ENCODE assay signal across 19 cellular contexts in genomic region chr6:77133031-77133430, GRCh38.
DNase-seq lines count a peak whose midpoint lies in the region; ATAC-seq, FAIRE-seq and TF ChIP-seq lines count a peak whose summit lies in the region.
"Had no signal": no experiment of that assay in that cellular context is flagged by ENCODE, and none has a peak within 500 bp of the region (broad histone marks: within the 10 kb centered on the region; RNA-seq: fewer than 3 reads in every experiment).

No MANE protein-coding gene starts in this region.

- H3K4me2 ChIP-seq in GM12878 (ENCODE audit: control insufficient read depth, insufficient read depth) (no peak overlapping the region), keratinocyte (ENCODE audit: control insufficient read depth, extremely low read depth, insufficient read depth, low read depth, low read length) (no peak overlapping the region), neuronal stem cell (ENCODE audit: insufficient read depth, low read length, poor library complexity, severe bottlenecking) (no peak overlapping the region)
- H3K4me2 ChIP-seq: A549 had no signal

- peaks cover 2% of the 10 kb centered on the region for H3K4me1 Mint-ChIP-seq in endothelial cell (ENCODE audit: unreplicated experiment)
- H3K4me1 Mint-ChIP-seq: CD14-positive monocyte had no signal

- no peak overlapping the region for H3K4ac ChIP-seq in neuronal stem cell (ENCODE audit: low read length)

- H3K14ac ChIP-seq in neuronal stem cell (ENCODE audit: low read length), result no peak overlapping the region

- no peak overlapping the region for H2BK120ac ChIP-seq in neuronal stem cell (ENCODE audit: low read depth, low read length)

- CTCF ChIA-PET in GM12878 (lab: Yijun Ruan, JAX), result no interaction called here

- TF ChIP-seq POLR2A in GM12878 (IDR thresholded peaks at IDR 0.05; ENCODE audit: low read depth, low read length), result no peak

- no peak overlapping the region for H3K27ac ChIP-seq in GM12878 (ENCODE audit: control insufficient read depth, insufficient read depth)
- no peak overlapping the region for H3K27ac ChIP-seq in keratinocyte (ENCODE audit: control insufficient read depth, insufficient read depth, low read length)
- no peak overlapping the region for H3K27ac ChIP-seq in neuronal stem cell (replicated peaks; ENCODE audit: low read length)
- H3K27ac ChIP-seq: A549, HL-60 had no signal

- H3K27ac Mint-ChIP-seq in endothelial cell (ENCODE audit: unreplicated experiment), result no peak overlapping the region
- H3K27ac Mint-ChIP-seq: CD14-positive monocyte; CD8-positive, alpha-beta T cell; HFFc6 had no signal

- BruUV-seq in GM12878 (replicated peaks; lab: Mats Ljungman, UMichigan), result no TSS peak

- SMC1A ChIA-PET in GM12878 (lab: Charles Lee; ENCODE audit: uncharacterized antibody, unreplicated experiment), result interaction anchor here (0.7 kb wide), 1 partner anchor 38 kb away, joined by 3 read pairs; no protein-coding TSS in a partner anchor

- POLR2A ChIA-PET in GM12878 (lab: Charles Lee), result no interaction called here

- no peak for FAIRE-seq in GM12878 (lab: Jason Lieb, UNC)
- FAIRE-seq in keratinocyte (lab: Jason Lieb, UNC), result no peak
- FAIRE-seq in HTR-8/SVneo (lab: Jason Lieb, UNC), result no peak
- FAIRE-seq: A549, D721Med, K562 had no signal

- H3K4me3 ChIP-seq in GM12878, result no peak overlapping the region
- H3K4me3 ChIP-seq in keratinocyte (ENCODE audit: control insufficient read depth in 2 of 3, extremely low read depth in 1 of 3, insufficient read depth in 2 of 3, low read depth in 1 of 3, low read length in 3 of 3), result no peak overlapping the region
- H3K4me3 ChIP-seq in neuronal stem cell (ENCODE audit: low read length in 2 of 2), result no peak overlapping the region
- H3K4me3 ChIP-seq: A549, K562 had no signal

- intact Hi-C loops in GM12878 (cut with micrococcal nuclease; ENCODE audit: unreplicated experiment), result no loop called here

- no peak for TF ChIP-seq EP300 in GM12878 (IDR thresholded peaks at IDR 0.05; ENCODE audit: borderline replicate concordance in 1 of 2, control insufficient read depth in 1 of 2, low read depth in 2 of 2, low read length in 2 of 2)

- H4K20me1 ChIP-seq in GM12878 (ENCODE audit: control insufficient read depth, insufficient read depth) (no peaks in the 10 kb centered on the region), keratinocyte (ENCODE audit: control insufficient read depth, extremely low read depth, insufficient read depth, low read length) (no peaks in the 10 kb centered on the region)

- H2AFZ ChIP-seq in GM12878 (ENCODE audit: control insufficient read depth, low read depth, low read length) (no peak overlapping the region), keratinocyte (ENCODE audit: control insufficient read depth, low read length) (peak overlapping the region; percentile 54), neuronal stem cell (ENCODE audit: low read length) (peak overlapping the region; percentile 36)

- H2AK5ac ChIP-seq in neuronal stem cell (ENCODE audit: low read depth, low read length), result no peak overlapping the region

- no peak overlapping the region for H2BK12ac ChIP-seq in neuronal stem cell (ENCODE audit: low read length)

- H3K9ac ChIP-seq in GM12878 (ENCODE audit: control insufficient read depth, insufficient read depth, low read length) (no peak overlapping the region), keratinocyte (ENCODE audit: control insufficient read depth, extremely low read depth, insufficient read depth, low read length) (no peak overlapping the region), neuronal stem cell (ENCODE audit: low read depth, low read length, poor library complexity) (no peak overlapping the region)

- no peaks in the 10 kb centered on the region for H3K9me1 ChIP-seq in keratinocyte (ENCODE audit: control insufficient read depth, extremely low read depth, insufficient read depth, low read length)

- no peak overlapping the region for H3K4me3 Mint-ChIP-seq in endothelial cell (ENCODE audit: unreplicated experiment)
- H3K4me3 Mint-ChIP-seq: CD14-positive monocyte; CD8-positive, alpha-beta T cell; HFFc6 had no signal

- H3K36me3 Mint-ChIP-seq in endothelial cell (ENCODE audit: low read depth, unreplicated experiment), result no peaks in the 10 kb centered on the region
- H3K36me3 Mint-ChIP-seq: CD14-positive monocyte; CD8-positive, alpha-beta T cell had no signal

- H3K27me3 Mint-ChIP-seq in endothelial cell (ENCODE audit: unreplicated experiment), result no peaks in the 10 kb centered on the region

- H4K8ac ChIP-seq in neuronal stem cell (ENCODE audit: low read depth, low read length), result no peak overlapping the region

- H3K4me1 ChIP-seq in GM12878 (ENCODE audit: control insufficient read depth, insufficient read depth, low read length) (no peaks in the 10 kb centered on the region), keratinocyte (ENCODE audit: control insufficient read depth, extremely low read depth, insufficient read depth, low read length) (peaks cover 21% of the 10 kb centered on the region), neuronal stem cell (ENCODE audit: control insufficient read depth in 2 of 2, insufficient read depth in 1 of 2, low read depth in 1 of 2, low read length in 2 of 2) (no peaks in the 10 kb centered on the region)
- H3K4me1 ChIP-seq: A549 had no signal

- H3K79me1 ChIP-seq in neuronal stem cell (ENCODE audit: low read depth, low read length), result no peaks in the 10 kb centered on the region

- RAD21 ChIA-PET in GM12878 (lab: Charles Lee; ENCODE audit: unreplicated experiment), result no interaction called here

- DNase-seq in M059J (ENCODE audit: low read depth) (peak; percentile 6), GM12878 (ENCODE audit: low read depth, low spot score) (no peak), keratinocyte (ENCODE audit: low read depth, low spot score) (no peak), neuronal stem cell (ENCODE audit: low spot score) (no peak), HTR-8/SVneo (ENCODE audit: insufficient read length, low spot score) (no peak), endothelial cell (ENCODE audit: low spot score) (no peak)
- DNase-seq: CD8-positive, alpha-beta T cell; COR-L47; DMS53; GF-D8; GOT3; HCEC 1CT; HFFc6 had no signal

- no peaks in the 10 kb centered on the region for H3K79me2 ChIP-seq in GM12878 (ENCODE audit: control insufficient read depth, insufficient read depth, low read length)
- no peaks in the 10 kb centered on the region for H3K79me2 ChIP-seq in keratinocyte (ENCODE audit: control insufficient read depth, insufficient read depth, low read length)

- H3K27me3 ChIP-seq in GM12878 (replicated peaks in 1 of 2; ENCODE audit: control insufficient read depth in 2 of 2, insufficient read depth in 2 of 2, low read length in 1 of 2) (no peaks in the 10 kb centered on the region), keratinocyte (ENCODE audit: control insufficient read depth, extremely low read depth, insufficient read depth, low read length) (no peaks in the 10 kb centered on the region), neuronal stem cell (ENCODE audit: control insufficient read depth in 3 of 3, insufficient read depth in 3 of 3, low read depth in 1 of 3, low read length in 3 of 3) (no peaks in the 10 kb centered on the region)

- H3K36me3 ChIP-seq in GM12878 (ENCODE audit: control insufficient read depth in 2 of 2, insufficient read depth in 2 of 2, low read length in 1 of 2) (no peaks in the 10 kb centered on the region), keratinocyte (ENCODE audit: control insufficient read depth in 2 of 2, extremely low read depth in 1 of 2, insufficient read depth in 2 of 2, low read length in 2 of 2) (no peaks in the 10 kb centered on the region), neuronal stem cell (replicated peaks in 1 of 2; ENCODE audit: control insufficient read depth in 2 of 2, insufficient read depth in 2 of 2, low read length in 2 of 2) (no peaks in the 10 kb centered on the region)

- no peak overlapping the region for H4K91ac ChIP-seq in neuronal stem cell (ENCODE audit: low read depth, low read length, poor library complexity)

- H3K9me3 ChIP-seq in GM12878 (replicated peaks; ENCODE audit: control insufficient read depth, insufficient read depth, low read length) (no peaks in the 10 kb centered on the region), keratinocyte (ENCODE audit: control insufficient read depth, low read depth, low read length) (no peaks in the 10 kb centered on the region), neuronal stem cell (replicated peaks in 1 of 2; ENCODE audit: control insufficient read depth in 2 of 2, insufficient read depth in 1 of 2, low read depth in 1 of 2, low read length in 2 of 2) (no peaks in the 10 kb centered on the region)
- H3K9me3 ChIP-seq: A549 had no signal

- no peak overlapping the region for H3K23ac ChIP-seq in neuronal stem cell (ENCODE audit: low read depth, low read length, poor library complexity)

- ATAC-seq in GM12878, result 0 out of 3 replicates have a peak, but pooled peaks have one; percentile 34
- ATAC-seq in GM19397 (IDR thresholded peaks at IDR 0.05; ENCODE audit: unreplicated experiment), result no peak
- ATAC-seq: A549; CD8-positive, alpha-beta T cell; K562 had no signal

- WGBS in GM12878 (ENCODE audit: insufficient coverage, insufficient replicate concordance, low lambda C conversion rate, missing lambda C conversion rate), result 12% methylated on average over 5 of the region's 5 CpGs
- no CpG with 5 or more reads among the region's 5 CpGs for WGBS in neuronal stem cell (ENCODE audit: extremely low coverage in 2 of 2, insufficient read length in 2 of 2, insufficient replicate concordance in 1 of 2), 2 donors

- in situ Hi-C loops in GM12878 (cut with MboI), result no loop called here

- H2BK5ac ChIP-seq in neuronal stem cell (ENCODE audit: low read length), result no peak overlapping the region

- TF ChIP-seq CTCF in GM12878 (IDR thresholded peaks at IDR 0.05 in 2 of 3, conservative IDR thresholded peaks at IDR 0.05 in 1 of 3; ENCODE audit: control insufficient read depth in 2 of 3, extremely low read depth in 1 of 3, insufficient read depth in 1 of 3, low read depth in 3 of 3, low read length in 3 of 3) (no peak), keratinocyte (optimal IDR thresholded peaks at IDR 0.05 in 1 of 3, IDR thresholded peaks at IDR 0.05 in 1 of 3, conservative IDR thresholded peaks at IDR 0.05 in 1 of 3; ENCODE audit: extremely low read depth in 1 of 3, insufficient read depth in 2 of 3, low read length in 3 of 3) (no peak), endothelial cell (IDR thresholded peaks at IDR 0.05; ENCODE audit: unreplicated experiment) (no peak)

- dilution Hi-C loops in keratinocyte (cut with MboI; ENCODE audit: extremely low pct_ligation_motif_present, low sequenced_read_pairs), result no loop called here

- no peak for TF ChIP-seq RAD21 in GM12878 (IDR thresholded peaks at IDR 0.05; ENCODE audit: insufficient read depth, low read depth, low read length)

- no peaks in the 10 kb centered on the region for H3K9me3 Mint-ChIP-seq in endothelial cell (ENCODE audit: unreplicated experiment)
- H3K9me3 Mint-ChIP-seq: HFFc6 had no signal

- no peak overlapping the region for H3K18ac ChIP-seq in neuronal stem cell (ENCODE audit: low read length)

- no peak overlapping the region for H2BK15ac ChIP-seq in neuronal stem cell (ENCODE audit: low read length)

TF ChIP-seq in GM12878, 131 proteins besides CTCF, POLR2A, EP300 and RAD21 (continues in another document):
- TF ChIP-seq MEF2B (IDR thresholded peaks at IDR 0.05; ENCODE audit: partially characterized antibody, poor library complexity, severe bottlenecking) (no peak), HDAC6 (IDR thresholded peaks at IDR 0.05; ENCODE audit: unreplicated experiment) (no peak)
